Comparison of ENCODE assay signal across 7 cellular contexts in genomic region chr3:26637698-26638097, GRCh38. TPM values are rescaled to one million over a fixed set of nuclear protein-coding genes. Genes with fewer than 3 reads are reported as not detected.
"Had no signal": no experiment of that assay in that cellular context is flagged by ENCODE, and none has a peak within 500 bp of the region (broad histone marks: within the 10 kb centered on the region; RNA-seq: fewer than 3 reads in every experiment).

No MANE protein-coding gene starts in this region.

- H3K27me3 Mint-ChIP-seq: IgD-negative memory B cell had no signal

- H3K4me3 Mint-ChIP-seq: GM23338, H9, IgD-negative memory B cell had no signal

- ATAC-seq: GM23338, HepG2 had no signal

- H3K27ac ChIP-seq: HL-60 had no signal

- H3K4me1 Mint-ChIP-seq: GM23338, H9, IgD-negative memory B cell had no signal

- H3K9me3 Mint-ChIP-seq: GM23338, H9 had no signal

- DNase-seq: H9, HCEC 1CT, KBM-7 had no signal

- H3K4me3 ChIP-seq: GM23338 had no signal

- H3K36me3 Mint-ChIP-seq: IgD-negative memory B cell had no signal

- H3K27ac Mint-ChIP-seq: GM23338, H9, IgD-negative memory B cell had no signal

RNA-seq across cellular contexts. Expression of gene LRRC3B, which starts 15.1 kb away (rescaled TPM):
- total RNA-seq: HepG2 had no signal
- polyA plus RNA-seq: HepG2, IgD-negative memory B cell had no signal
